ENCODE assay signal across 2 cellular contexts in the genomic region with DNA sequence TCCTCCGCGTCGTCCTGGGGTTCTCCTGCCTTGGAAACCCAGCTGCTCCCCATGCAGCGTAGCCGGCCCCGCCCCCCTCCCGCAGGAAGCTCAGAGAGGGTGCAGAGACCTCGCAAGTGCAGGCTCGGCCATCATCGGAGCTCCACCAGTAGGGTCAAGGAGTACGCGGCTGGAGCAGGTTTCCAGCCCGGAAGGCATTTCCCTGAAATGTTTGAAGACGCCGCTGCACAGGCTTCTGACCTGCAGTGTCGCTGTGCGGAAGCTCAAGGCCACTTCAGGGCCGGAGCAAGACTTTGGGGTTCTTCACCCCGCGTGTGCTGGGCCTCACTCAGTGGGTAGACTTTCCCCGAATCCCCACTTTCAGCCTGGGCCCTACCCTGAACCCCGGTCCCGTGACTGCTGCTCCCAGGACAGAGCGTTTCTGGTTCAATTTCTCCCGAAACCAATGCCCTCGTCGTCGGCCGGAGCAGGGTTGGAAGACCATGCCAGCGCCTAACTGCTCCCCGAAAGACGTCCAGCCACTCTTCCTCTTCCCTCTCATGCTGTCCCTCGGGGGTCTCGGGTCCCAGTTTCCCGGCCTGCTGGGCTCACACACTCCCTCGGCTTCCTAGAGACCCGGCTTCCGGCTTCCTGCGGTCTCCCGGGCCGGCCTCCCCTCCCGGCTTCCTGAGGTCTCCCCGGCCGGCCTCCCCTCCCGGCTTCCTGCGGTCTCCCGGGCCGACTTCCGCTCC.
TF ChIP-seq lines count a peak whose summit lies in the region.

No MANE protein-coding gene starts in this region.

TF ChIP-seq in HCT116, 20 proteins besides CTCF, POLR2A, EP300 and RAD21:
- peak; percentile 76 for TF ChIP-seq TCF7L2 (IDR thresholded peaks at IDR 0.05; ENCODE audit: borderline replicate concordance, extremely low read depth, insufficient read depth, insufficient read length)
- TF ChIP-seq CBX3 (IDR thresholded peaks at IDR 0.05; ENCODE audit: low read depth), result no peak

TF ChIP-seq in GM12891, 5 proteins besides CTCF, POLR2A, EP300 and RAD21:
- no peak for TF ChIP-seq SPI1 (IDR thresholded peaks at IDR 0.05; ENCODE audit: low read depth, low read length)
- TF ChIP-seq POU2F2 (IDR thresholded peaks at IDR 0.05; ENCODE audit: low read depth, low read length), result no peak
- no peak for TF ChIP-seq TAF1 (IDR thresholded peaks at IDR 0.05; ENCODE audit: low read depth, low read length)
- no peak for TF ChIP-seq PAX5 (IDR thresholded peaks at IDR 0.05; ENCODE audit: insufficient read depth, low read length, severe bottlenecking)
- TF ChIP-seq POLR2AphosphoS5 (IDR thresholded peaks at IDR 0.05; ENCODE audit: low read depth, low read length), result no peak
